1 cellular context compared by ENCODE assay signal in the genomic region with DNA sequence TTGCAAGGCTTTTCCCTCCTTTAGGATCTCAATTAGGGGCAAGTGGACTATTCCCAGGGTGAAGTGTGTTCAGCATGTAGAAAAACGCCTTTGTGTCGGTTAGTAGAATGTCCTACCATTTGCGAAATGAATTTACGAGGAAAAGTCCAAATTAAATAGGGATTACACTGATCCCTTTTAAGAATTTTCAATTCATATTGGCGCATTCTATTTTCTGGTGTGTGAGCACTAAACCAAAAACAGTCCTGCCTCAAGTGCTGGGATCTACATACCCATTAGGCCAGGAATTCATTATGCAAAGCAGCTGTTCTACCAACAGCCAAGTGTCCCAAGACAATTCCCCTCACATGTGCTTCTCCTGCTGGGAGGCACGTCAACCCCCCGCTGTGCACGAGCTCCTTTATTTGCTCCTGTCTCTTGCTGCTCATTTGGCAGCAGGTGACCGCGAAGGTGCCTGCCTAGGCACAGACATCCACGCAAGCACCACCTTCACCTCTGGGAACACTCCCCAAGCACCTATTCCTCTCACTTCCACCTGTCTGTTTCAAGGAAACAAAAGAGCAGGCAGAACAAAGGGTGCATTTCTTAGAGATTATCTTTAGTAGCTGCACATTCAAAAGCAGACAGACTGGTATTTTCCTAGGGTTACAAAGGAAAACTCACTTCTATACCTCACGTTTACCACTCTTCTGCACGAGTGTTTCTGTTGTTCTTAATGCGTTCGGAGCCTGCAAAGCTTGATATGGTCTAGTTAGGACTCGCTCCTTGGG.
TF ChIP-seq lines count a peak whose summit lies in the region.

No MANE protein-coding gene starts in this region.

TF ChIP-seq in GM23338, 12 proteins besides CTCF, POLR2A, EP300 and RAD21:
- TF ChIP-seq, protein P1, sequence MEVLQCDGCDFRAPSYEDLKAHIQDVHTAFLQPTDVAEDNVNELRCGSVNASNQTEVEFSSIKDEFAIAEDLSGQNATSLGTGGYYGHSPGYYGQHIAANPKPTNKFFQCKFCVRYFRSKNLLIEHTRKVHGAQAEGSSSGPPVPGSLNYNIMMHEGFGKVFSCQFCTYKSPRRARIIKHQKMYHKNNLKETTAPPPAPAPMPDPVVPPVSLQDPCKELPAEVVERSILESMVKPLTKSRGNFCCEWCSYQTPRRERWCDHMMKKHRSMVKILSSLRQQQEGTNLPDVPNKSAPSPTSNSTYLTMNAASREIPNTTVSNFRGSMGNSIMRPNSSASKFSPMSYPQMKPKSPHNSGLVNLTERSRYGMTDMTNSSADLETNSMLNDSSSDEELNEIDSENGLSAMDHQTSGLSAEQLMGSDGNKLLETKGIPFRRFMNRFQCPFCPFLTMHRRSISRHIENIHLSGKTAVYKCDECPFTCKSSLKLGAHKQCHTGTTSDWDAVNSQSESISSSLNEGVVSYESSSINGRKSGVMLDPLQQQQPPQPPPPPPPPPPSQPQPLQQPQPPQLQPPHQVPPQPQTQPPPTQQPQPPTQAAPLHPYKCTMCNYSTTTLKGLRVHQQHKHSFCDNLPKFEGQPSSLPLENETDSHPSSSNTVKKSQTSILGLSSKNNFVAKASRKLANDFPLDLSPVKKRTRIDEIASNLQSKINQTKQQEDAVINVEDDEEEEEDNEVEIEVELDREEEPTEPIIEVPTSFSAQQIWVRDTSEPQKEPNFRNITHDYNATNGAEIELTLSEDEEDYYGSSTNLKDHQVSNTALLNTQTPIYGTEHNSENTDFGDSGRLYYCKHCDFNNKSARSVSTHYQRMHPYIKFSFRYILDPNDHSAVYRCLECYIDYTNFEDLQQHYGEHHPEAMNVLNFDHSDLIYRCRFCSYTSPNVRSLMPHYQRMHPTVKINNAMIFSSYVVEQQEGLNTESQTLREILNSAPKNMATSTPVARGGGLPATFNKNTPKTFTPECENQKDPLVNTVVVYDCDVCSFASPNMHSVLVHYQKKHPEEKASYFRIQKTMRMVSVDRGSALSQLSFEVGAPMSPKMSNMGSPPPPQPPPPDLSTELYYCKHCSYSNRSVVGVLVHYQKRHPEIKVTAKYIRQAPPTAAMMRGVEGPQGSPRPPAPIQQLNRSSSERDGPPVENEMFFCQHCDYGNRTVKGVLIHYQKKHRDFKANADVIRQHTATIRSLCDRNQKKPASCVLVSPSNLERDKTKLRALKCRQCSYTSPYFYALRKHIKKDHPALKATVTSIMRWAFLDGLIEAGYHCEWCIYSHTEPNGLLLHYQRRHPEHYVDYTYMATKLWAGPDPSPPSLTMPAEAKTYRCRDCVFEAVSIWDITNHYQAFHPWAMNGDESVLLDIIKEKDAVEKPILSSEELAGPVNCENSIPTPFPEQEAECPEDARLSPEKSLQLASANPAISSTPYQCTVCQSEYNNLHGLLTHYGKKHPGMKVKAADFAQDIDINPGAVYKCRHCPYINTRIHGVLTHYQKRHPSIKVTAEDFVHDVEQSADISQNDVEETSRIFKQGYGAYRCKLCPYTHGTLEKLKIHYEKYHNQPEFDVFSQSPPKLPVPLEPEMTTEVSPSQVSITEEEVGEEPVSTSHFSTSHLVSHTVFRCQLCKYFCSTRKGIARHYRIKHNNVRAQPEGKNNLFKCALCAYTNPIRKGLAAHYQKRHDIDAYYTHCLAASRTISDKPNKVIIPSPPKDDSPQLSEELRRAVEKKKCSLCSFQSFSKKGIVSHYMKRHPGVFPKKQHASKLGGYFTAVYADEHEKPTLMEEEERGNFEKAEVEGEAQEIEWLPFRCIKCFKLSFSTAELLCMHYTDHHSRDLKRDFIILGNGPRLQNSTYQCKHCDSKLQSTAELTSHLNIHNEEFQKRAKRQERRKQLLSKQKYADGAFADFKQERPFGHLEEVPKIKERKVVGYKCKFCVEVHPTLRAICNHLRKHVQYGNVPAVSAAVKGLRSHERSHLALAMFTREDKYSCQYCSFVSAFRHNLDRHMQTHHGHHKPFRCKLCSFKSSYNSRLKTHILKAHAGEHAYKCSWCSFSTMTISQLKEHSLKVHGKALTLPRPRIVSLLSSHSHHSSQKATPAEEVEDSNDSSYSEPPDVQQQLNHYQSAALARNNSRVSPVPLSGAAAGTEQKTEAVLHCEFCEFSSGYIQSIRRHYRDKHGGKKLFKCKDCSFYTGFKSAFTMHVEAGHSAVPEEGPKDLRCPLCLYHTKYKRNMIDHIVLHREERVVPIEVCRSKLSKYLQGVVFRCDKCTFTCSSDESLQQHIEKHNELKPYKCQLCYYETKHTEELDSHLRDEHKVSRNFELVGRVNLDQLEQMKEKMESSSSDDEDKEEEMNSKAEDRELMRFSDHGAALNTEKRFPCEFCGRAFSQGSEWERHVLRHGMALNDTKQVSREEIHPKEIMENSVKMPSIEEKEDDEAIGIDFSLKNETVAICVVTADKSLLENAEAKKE (CRISPR knock-in tag; IDR thresholded peaks at IDR 0.05): peak; percentile 67; the same call in 1 of the 2 replicates
- TF ChIP-seq EZH2 (IDR thresholded peaks at IDR 0.05; ENCODE audit: low read depth, unreplicated experiment) (no peak), CREB1 (CRISPR knock-in tag; IDR thresholded peaks at IDR 0.05; ENCODE audit: low read depth) (peak; percentile 27; the same call in 1 of the 2 replicates)
